In genomic region chr3:19052874-19053273, GRCh38 we compare ENCODE assay signal across 20 cellular contexts.
"Had no signal": no experiment of that assay in that cellular context is flagged by ENCODE, and none has a peak within 500 bp of the region (broad histone marks: within the 10 kb centered on the region; RNA-seq: fewer than 3 reads in every experiment).

No MANE protein-coding gene starts in this region.

- H3K4me3 ChIP-seq: colonic mucosa, esophagus muscularis mucosa, gastroesophageal sphincter, heart left ventricle, hepatocyte, left lung, lower lobe of right lung, mucosa of descending colon had no signal

- H3K9me3 ChIP-seq: colonic mucosa, esophagus muscularis mucosa, gastroesophageal sphincter, heart left ventricle, left lung, lower lobe of right lung, mucosa of descending colon had no signal

- FAIRE-seq: endothelial cell of umbilical vein, frontal cortex had no signal

- H3K36me3 ChIP-seq: colonic mucosa, esophagus muscularis mucosa, gastroesophageal sphincter, heart left ventricle, left lung, lower lobe of right lung had no signal

- H2AFZ ChIP-seq: hepatocyte had no signal

- DNase-seq: colonic mucosa; cortex of kidney; effector CD8-positive, alpha-beta T cell; foreskin keratinocyte; heart left ventricle; hypothalamus; immature natural killer cell; islet precursor cell; left cardiac atrium; left lung; left ventricle myocardium superior; lower lobe of right lung; mesenchymal stem cell; mucosa of descending colon; naive B cell had no signal

- H3K79me2 ChIP-seq: hepatocyte had no signal

- H3K4me1 ChIP-seq: colonic mucosa, esophagus muscularis mucosa, foreskin keratinocyte, gastroesophageal sphincter, heart left ventricle, left lung, lower lobe of right lung had no signal

- H3K27ac ChIP-seq: colonic mucosa, esophagus muscularis mucosa, foreskin keratinocyte, gastroesophageal sphincter, heart left ventricle, hepatocyte, left lung, lower lobe of right lung had no signal

- ATAC-seq: foreskin keratinocyte, gastroesophageal sphincter, heart left ventricle, left cardiac atrium, left lung, left ventricle myocardium superior, lower lobe of right lung, mucosa of descending colon had no signal

- H3K4me2 ChIP-seq: hepatocyte had no signal

- H3K27me3 ChIP-seq: colonic mucosa, esophagus muscularis mucosa, foreskin keratinocyte, gastroesophageal sphincter, heart left ventricle, hepatocyte, left lung had no signal
